ENCODE assay signal across 21 cellular contexts in the genomic region with DNA sequence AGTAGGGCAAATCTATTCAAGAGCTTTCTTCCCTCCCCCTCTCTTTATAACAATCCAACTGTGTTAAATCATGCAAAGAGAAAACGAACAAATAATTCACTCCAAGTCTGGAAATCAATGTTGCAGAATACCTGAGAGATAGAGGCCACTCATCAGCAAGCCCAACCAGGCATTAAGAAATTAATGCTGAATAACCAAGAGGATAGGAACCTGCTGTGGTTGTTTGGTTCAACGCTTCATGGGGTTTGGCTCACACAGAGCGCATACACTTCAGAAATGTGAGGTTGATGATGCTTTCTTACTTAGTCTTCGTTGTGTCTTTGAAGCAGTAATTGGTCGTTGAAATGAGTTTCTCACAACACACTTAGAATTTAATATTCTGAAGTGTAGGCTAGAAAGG.
"Had no signal": no experiment of that assay in that cellular context is flagged by ENCODE, and none has a peak within 500 bp of the region (broad histone marks: within the 10 kb centered on the region; RNA-seq: fewer than 3 reads in every experiment).

No MANE protein-coding gene starts in this region.

- H3K4me3 Mint-ChIP-seq: activated naive CD4-positive, alpha-beta T cell treated with anti-CD3 and anti-CD28 coated beads, Interleukin-2, amount 10 ng/mL, durations not matched to agents 7 days and 5 days; T-helper 17 cell; type B pancreatic cell had no signal

- FAIRE-seq: bronchial epithelial cell had no signal

- H3K27ac Mint-ChIP-seq: activated naive CD4-positive, alpha-beta T cell treated with anti-CD3 and anti-CD28 coated beads, Interleukin-2, amount 10 ng/mL, durations not matched to agents 7 days and 5 days; T-helper 17 cell; type B pancreatic cell had no signal

- H3K4me1 Mint-ChIP-seq: activated naive CD4-positive, alpha-beta T cell treated with anti-CD3 and anti-CD28 coated beads, Interleukin-2, amount 10 ng/mL, durations not matched to agents 7 days and 5 days; T-helper 17 cell had no signal

- H3K36me3 ChIP-seq: colonic mucosa, lower lobe of right lung, thoracic aorta had no signal

- H3K9me3 ChIP-seq: colonic mucosa, lower lobe of right lung, mucosa of descending colon, thoracic aorta had no signal

- H3K27ac ChIP-seq: colonic mucosa, epithelial cell of prostate, lower lobe of right lung, thoracic aorta had no signal

- H3K36me3 Mint-ChIP-seq: activated naive CD4-positive, alpha-beta T cell treated with anti-CD3 and anti-CD28 coated beads, Interleukin-2, amount 10 ng/mL, durations not matched to agents 7 days and 5 days; type B pancreatic cell had no signal

- H3K27me3 ChIP-seq: colonic mucosa had no signal

- H3K27me3 Mint-ChIP-seq: activated naive CD4-positive, alpha-beta T cell treated with anti-CD3 and anti-CD28 coated beads, Interleukin-2, amount 10 ng/mL, durations not matched to agents 7 days and 5 days; T-helper 17 cell; type B pancreatic cell had no signal

- H3K4me3 ChIP-seq: colonic mucosa, lower lobe of right lung, mucosa of descending colon, thoracic aorta had no signal

- H3K9me3 Mint-ChIP-seq: type B pancreatic cell had no signal

- H3K4me1 ChIP-seq: colonic mucosa, lower lobe of right lung had no signal

- ATAC-seq: left lobe of liver, lower lobe of right lung, mucosa of descending colon, T-helper 17 cell had no signal

- DNase-seq: activated CD4-positive, alpha-beta T cell treated with anti-CD3 and anti-CD28 coated beads for 4 hours; activated CD4-positive, alpha-beta T cell treated with anti-CD3 and anti-CD28 coated beads, Interleukin-2, amount 50 U/mL, for 48 hours; activated CD4-positive, CD25-positive, alpha-beta regulatory T cell; activated naive CD4-positive, alpha-beta T cell treated with anti-CD3 and anti-CD28 coated beads, Interleukin-2, amount 10 ng/mL, durations not matched to agents 7 days and 5 days; activated T-cell treated with anti-CD3 and anti-CD28 coated beads, Interleukin-2, amount 50 U/mL, for 48 hours; amygdala; colonic mucosa; foreskin fibroblast; lower lobe of right lung; mesendoderm; mucosa of descending colon; posterior cingulate gyrus; stimulated activated CD4-positive, alpha-beta T cell treated with anti-CD3 and anti-CD28 coated beads, Interleukin-4, amount 100 ng/mL, for 24 hours; stimulated activated naive CD4-positive, alpha-beta T cell treated with Interleukin-2 at 50 U/mL for 16 hours; SW 1271; T-helper 17 cell had no signal
